ENCODE assay signal across 9 cellular contexts in the genomic region with DNA sequence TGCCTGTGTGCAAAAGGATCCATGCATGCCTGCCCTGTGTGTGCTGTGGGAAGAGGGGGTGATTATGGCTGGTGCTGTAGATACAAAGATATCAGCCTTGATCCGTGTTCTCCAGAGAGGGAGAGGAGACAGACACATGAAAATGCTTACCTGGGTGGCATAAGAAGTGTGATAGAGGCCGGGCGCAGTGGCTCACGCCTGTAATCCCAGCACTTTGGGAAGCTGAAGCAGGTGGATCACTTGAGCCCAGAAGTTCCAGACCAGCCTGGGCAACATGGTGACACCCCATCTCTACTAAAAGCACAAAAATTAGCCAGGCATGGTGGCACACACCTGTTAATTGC. TPM values are rescaled to one million over a fixed set of nuclear protein-coding genes. Genes with fewer than 3 reads are reported as not detected.
DNase-seq lines count a peak whose midpoint lies in the region; ATAC-seq, FAIRE-seq and TF ChIP-seq lines count a peak whose summit lies in the region.
"Not testable (repeated sequence)": the region's sequence is repeated elsewhere in the genome, so short reads cannot be mapped to it uniquely, and the experiment has no call there.
"Had no signal": no experiment of that assay in that cellular context is flagged by ENCODE, and none has a peak within 500 bp of the region (broad histone marks: within the 10 kb centered on the region; RNA-seq: fewer than 3 reads in every experiment).

No MANE protein-coding gene starts in this region.

- H3K9me3 Mint-ChIP-seq in activated CD4-positive, alpha-beta memory T cell treated with anti-CD3 and anti-CD28 coated beads, Interleukin-2, amount 10 ng/mL, durations not matched to agents 7 days and 5 days; endothelial cell (ENCODE audit: unreplicated experiment): not testable (repeated sequence)

- H3K9ac ChIP-seq in KMS-11, result peak overlapping the region; percentile 31; the same call in 1 of the 2 replicates
- H3K9ac ChIP-seq in HepG2 (ENCODE audit: insufficient read depth, low read depth, low read length); stomach smooth muscle (ENCODE audit: low read length in 2 of 2): not testable (repeated sequence)

- not testable (repeated sequence) for FAIRE-seq in HepG2 (lab: Jason Lieb, UNC)

- H3K4me2 ChIP-seq in KMS-11, result peak overlapping the region; percentile 56
- H3K4me2 ChIP-seq in HepG2 (ENCODE audit: low read depth, low read length), result peak overlapping the region; percentile 6; the same call in 1 of the 2 replicates

- H4K20me1 ChIP-seq in KMS-11 (ENCODE audit: insufficient read depth); HepG2 (ENCODE audit: insufficient read depth, low read length): not testable (repeated sequence)

- not testable (repeated sequence) for TF ChIP-seq EP300 in HepG2 (IDR thresholded peaks at IDR 0.05; ENCODE audit: low read depth in 2 of 2, low read length in 2 of 2); HepG2 (CRISPR knock-in tag; IDR thresholded peaks at IDR 0.05; ENCODE audit: borderline replicate concordance)

- not testable (repeated sequence) for H3K9me3 ChIP-seq in HepG2 (ENCODE audit: low read length); neutrophil; stomach smooth muscle (ENCODE audit: control insufficient read depth in 2 of 2, low read length in 2 of 2)

- not testable (repeated sequence) for BruUV-seq in HepG2 (replicated peaks; lab: Mats Ljungman, UMichigan)

- peak overlapping the region; percentile 99 for H3K27ac ChIP-seq in ACC112 (ENCODE audit: low read depth, low read length)
- peak overlapping the region; percentile 90 for H3K27ac ChIP-seq in KMS-11
- peak overlapping the region; percentile 52 for H3K27ac ChIP-seq in angular gyrus (ENCODE audit: low read depth, low read length)
- H3K27ac ChIP-seq in HepG2 (ENCODE audit: extremely low read length, insufficient read depth, low read length), result not testable (repeated sequence)
- H3K27ac ChIP-seq in neutrophil, result peak overlapping the region; percentile 100
- H3K27ac ChIP-seq in stomach smooth muscle (ENCODE audit: low read length), result peak overlapping the region; percentile 98

- intact Hi-C loops in HepG2 (cut with micrococcal nuclease; ENCODE audit: unreplicated experiment), result not testable (repeated sequence)

- H3K79me2 ChIP-seq in ACC112 (ENCODE audit: control insufficient read depth, insufficient read depth, low read length, unreplicated experiment) (peaks cover 29% of the 10 kb centered on the region), HepG2 (ENCODE audit: insufficient read depth, low read length) (peaks cover 11% of the 10 kb centered on the region)
- not testable (repeated sequence) for H3K79me2 ChIP-seq in KMS-11 (ENCODE audit: insufficient read depth, low read depth)

- not testable (repeated sequence) for H3K27me3 ChIP-seq in ACC112 (ENCODE audit: insufficient read depth, low read length); KMS-11 (ENCODE audit: insufficient read depth, low read depth); HepG2 (ENCODE audit: control insufficient read depth in 1 of 2, insufficient read depth in 2 of 2, low read length in 2 of 2); neutrophil; stomach smooth muscle (ENCODE audit: control insufficient read depth in 1 of 2, insufficient read depth in 2 of 2, low read length in 2 of 2)

- in situ Hi-C loops in HepG2 (cut with HindIII; ENCODE audit: extremely low pct_ligation_motif_present, low pct_unique_long_range_greater_than_20kb), result not testable (repeated sequence)

- H3K27ac Mint-ChIP-seq in activated CD4-positive, alpha-beta memory T cell treated with anti-CD3 and anti-CD28 coated beads, Interleukin-2, amount 10 ng/mL, durations not matched to agents 7 days and 5 days, result peak overlapping the region; percentile 98
- H3K27ac Mint-ChIP-seq in endothelial cell (ENCODE audit: unreplicated experiment), result peak overlapping the region; percentile 48

- not testable (repeated sequence) for H3K27me3 Mint-ChIP-seq in activated CD4-positive, alpha-beta memory T cell treated with anti-CD3 and anti-CD28 coated beads, Interleukin-2, amount 10 ng/mL, durations not matched to agents 7 days and 5 days
- peaks cover 41% of the 10 kb centered on the region for H3K27me3 Mint-ChIP-seq in endothelial cell (ENCODE audit: unreplicated experiment)

- H3K36me3 Mint-ChIP-seq in activated CD4-positive, alpha-beta memory T cell treated with anti-CD3 and anti-CD28 coated beads, Interleukin-2, amount 10 ng/mL, durations not matched to agents 7 days and 5 days (ENCODE audit: low read depth), result peaks cover 43% of the 10 kb centered on the region
- peaks cover 31% of the 10 kb centered on the region for H3K36me3 Mint-ChIP-seq in endothelial cell (ENCODE audit: low read depth, unreplicated experiment)

- TF ChIP-seq RAD21 in HepG2 (CRISPR knock-in tag; IDR thresholded peaks at IDR 0.05), result not testable (repeated sequence)

- 95% methylated on average over 4 of the region's 4 CpGs for WGBS in HepG2 (ENCODE audit: low lambda C conversion rate)

- TF ChIP-seq POLR2A in HepG2 (IDR thresholded peaks at IDR 0.05; ENCODE audit: insufficient read depth in 1 of 2, low read depth in 2 of 2, low read length in 2 of 2), result not testable (repeated sequence)

- TF ChIP-seq CTCF in KMS-11 (conservative IDR thresholded peaks at IDR 0.05; ENCODE audit: low read depth, low read length); endothelial cell (IDR thresholded peaks at IDR 0.05; ENCODE audit: unreplicated experiment); HepG2 (CRISPR knock-in tag; IDR thresholded peaks at IDR 0.05); neutrophil (IDR thresholded peaks at IDR 0.05): not testable (repeated sequence)

- DNase-seq in activated CD4-positive, alpha-beta memory T cell treated with anti-CD3 and anti-CD28 coated beads, Interleukin-2, amount 10 ng/mL, durations not matched to agents 7 days and 5 days; endothelial cell (ENCODE audit: low spot score); HepG2 (ENCODE audit: low spot score): not testable (repeated sequence)

- POLR2A ChIA-PET in activated CD4-positive, alpha-beta memory T cell treated with anti-CD3 and anti-CD28 coated beads, Interleukin-2, amount 10 ng/mL, durations not matched to agents 7 days and 5 days (lab: Charles Lee), result interaction anchor here (1.0 to 16.4 kb wide), 9 partner anchors 9 to 179 kb away, joined by 3 to 960 read pairs (median 87); a partner anchor contains a TSS
- POLR2A ChIA-PET in HepG2 (lab: Yijun Ruan, JAX), result interaction anchor here (6.1 to 12.9 kb wide), 2 partner anchors 11 to 12 kb away, joined by 237 to 570 read pairs; a partner anchor contains a TSS

- H3K4me3 ChIP-seq in ACC112 (ENCODE audit: low read depth, low read length); KMS-11 (IDR thresholded peaks at IDR 0.05; ENCODE audit: insufficient read depth, low read depth, low read length); HepG2 (replicated peaks in 1 of 3; ENCODE audit: insufficient read depth in 1 of 3, low read depth in 2 of 3, low read length in 3 of 3); stomach smooth muscle (ENCODE audit: low read length in 2 of 2): not testable (repeated sequence)
- peak overlapping the region; percentile 11 to 56 for H3K4me3 ChIP-seq in neutrophil (ENCODE audit: low read depth in 1 of 2, low read length in 1 of 2)

- H2AFZ ChIP-seq in ACC112 (ENCODE audit: low read length, unreplicated experiment); HepG2 (ENCODE audit: low read length): not testable (repeated sequence)
- peak overlapping the region; percentile 21; the same call in 1 of the 2 replicates for H2AFZ ChIP-seq in KMS-11 (ENCODE audit: low read depth)

- H3K4me1 Mint-ChIP-seq in activated CD4-positive, alpha-beta memory T cell treated with anti-CD3 and anti-CD28 coated beads, Interleukin-2, amount 10 ng/mL, durations not matched to agents 7 days and 5 days, result peaks cover 79% of the 10 kb centered on the region
- peaks cover 60% of the 10 kb centered on the region for H3K4me1 Mint-ChIP-seq in endothelial cell (ENCODE audit: unreplicated experiment)

- H3K36me3 ChIP-seq in ACC112 (ENCODE audit: insufficient read depth, low read length) (peaks cover 12% of the 10 kb centered on the region; the same call in 1 of the 2 replicates), neutrophil (peaks cover 15% of the 10 kb centered on the region)
- not testable (repeated sequence) for H3K36me3 ChIP-seq in KMS-11 (ENCODE audit: insufficient read depth); HepG2 (replicated peaks in 1 of 2; ENCODE audit: control insufficient read depth in 1 of 2, insufficient read depth in 2 of 2, low read length in 2 of 2); stomach smooth muscle (ENCODE audit: control insufficient read depth in 2 of 2, insufficient read depth in 2 of 2, low read length in 2 of 2)

- ATAC-seq in HepG2, result not testable (repeated sequence)

- peaks cover 68% of the 10 kb centered on the region for H3K4me1 ChIP-seq in ACC112 (ENCODE audit: control insufficient read depth, insufficient read depth, low read length, unreplicated experiment)
- H3K4me1 ChIP-seq in KMS-11 (ENCODE audit: low read depth, poor library complexity, severe bottlenecking), result peaks cover 63% of the 10 kb centered on the region
- peaks cover 75% of the 10 kb centered on the region for H3K4me1 ChIP-seq in HepG2 (ENCODE audit: insufficient read depth, low read length)
- peaks cover 61 to 74% of the 10 kb centered on the region in 2 experiments for H3K4me1 ChIP-seq in neutrophil (ENCODE audit: control insufficient read depth in 1 of 2, insufficient read depth in 1 of 2, low read depth in 1 of 2, low read length in 1 of 2)
- peaks cover 66% of the 10 kb centered on the region for H3K4me1 ChIP-seq in stomach smooth muscle (ENCODE audit: control insufficient read depth, insufficient read depth, low read length)

- CTCF ChIA-PET in activated CD4-positive, alpha-beta memory T cell treated with anti-CD3 and anti-CD28 coated beads, Interleukin-2, amount 10 ng/mL, durations not matched to agents 7 days and 5 days (lab: Charles Lee), result interaction anchor here (0.7 to 7.3 kb wide), 3 partner anchors 9 to 16 kb away, joined by 3 to 66 read pairs (median 61); a partner anchor contains a TSS
- CTCF ChIA-PET in HepG2 (lab: Yijun Ruan, JAX; ENCODE audit: low intra/inter-chr PET ratio, low total read pairs), result interaction anchor here (1.0 kb wide), 1 partner anchor 11 kb away, joined by 3 read pairs; a partner anchor contains a TSS

- H3K4me3 Mint-ChIP-seq in activated CD4-positive, alpha-beta memory T cell treated with anti-CD3 and anti-CD28 coated beads, Interleukin-2, amount 10 ng/mL, durations not matched to agents 7 days and 5 days; endothelial cell (ENCODE audit: unreplicated experiment): not testable (repeated sequence)

RNA-seq across cellular contexts. Expression of a gene that starts 2.4 kb away (rescaled TPM):
- total RNA-seq in activated CD4-positive, alpha-beta memory T cell treated with anti-CD3 and anti-CD28 coated beads, Interleukin-2, amount 10 ng/mL, durations not matched to agents 7 days and 5 days, result 1 to 10 TPM; 8.4 to 8.7 TPM
- total RNA-seq in endothelial cell (ENCODE audit: unreplicated experiment), result 10.4 TPM
- total RNA-seq in HepG2 (2016; rRNA removed; fragmentation: Illumina TruSeq; extraction: Trizol), result 1.0 and 2.7 TPM in 2 replicates
- 0.51 and 0.97 TPM in 2 replicates for total RNA-seq in HepG2 (2016; cell fraction: cytosol; rRNA removed; fragmentation: Illumina TruSeq; extraction: Trizol; ENCODE audit: low read depth)
- total RNA-seq in HepG2 (2016; cell fraction: insoluble cytoplasmic fraction; rRNA removed; fragmentation: Illumina TruSeq; extraction: Trizol), result 0.62 and 3.0 TPM in 2 replicates
- total RNA-seq in HepG2 (2016; cell fraction: membrane; rRNA removed; fragmentation: Illumina TruSeq; extraction: Trizol), result 0.87 and 1.1 TPM in 2 replicates
- 3.1 and 5.3 TPM in 2 replicates for total RNA-seq in HepG2 (2016; cell fraction: nucleus; rRNA removed; fragmentation: Illumina TruSeq; extraction: Trizol)
- 6.7 and 8.8 TPM in 2 replicates for polyA plus RNA-seq in HepG2 (2011; rRNA removed)
- 1.8 and 2.0 TPM in 2 replicates for polyA plus RNA-seq in HepG2 (2011; cell fraction: cytosol; rRNA removed)
- polyA plus RNA-seq in HepG2 (2011; cell fraction: nucleus; rRNA removed), result 38.3 and 42.2 TPM in 2 replicates
- polyA plus RNA-seq in HepG2 (2012), result 2.6 and 2.7 TPM in 2 replicates
- polyA plus RNA-seq in HepG2 (2016; cell fraction: cytosol; fragmentation: Illumina TruSeq; extraction: Trizol; ENCODE audit: low read depth), result 0.37 and 0.49 TPM in 2 replicates
- polyA plus RNA-seq in HepG2 (2016; cell fraction: insoluble cytoplasmic fraction; fragmentation: Illumina TruSeq; extraction: Trizol; ENCODE audit: low read depth), result 0.70 and 1.9 TPM in 2 replicates
- 0.30 and 0.79 TPM in 2 replicates for polyA plus RNA-seq in HepG2 (2016; cell fraction: membrane; fragmentation: Illumina TruSeq; extraction: Trizol; ENCODE audit: low read depth)
- 10.8 and 15.7 TPM in 2 replicates for polyA plus RNA-seq in HepG2 (2016; cell fraction: nucleus; fragmentation: Illumina TruSeq; extraction: Trizol; ENCODE audit: insufficient read depth, low read depth)
- polyA minus RNA-seq in HepG2 (2011; rRNA and poly(A)+ RNA removed; ENCODE audit: low replicate concordance), result 1.2 and 11.3 TPM in 2 replicates
- 1.8 and 2.0 TPM in 2 replicates for polyA minus RNA-seq in HepG2 (2011; cell fraction: cytosol; rRNA and poly(A)+ RNA removed)
- 12.0 and 16.5 TPM in 2 replicates for polyA minus RNA-seq in HepG2 (2011; cell fraction: nucleus; rRNA and poly(A)+ RNA removed)

RNA-seq across cellular contexts. Expression of a gene that starts 3.6 kb away (rescaled TPM):
- 1 to 10 TPM; 1.9 to 2.2 TPM for total RNA-seq in activated CD4-positive, alpha-beta memory T cell treated with anti-CD3 and anti-CD28 coated beads, Interleukin-2, amount 10 ng/mL, durations not matched to agents 7 days and 5 days
- total RNA-seq in endothelial cell (ENCODE audit: unreplicated experiment), result 1.4 TPM
- 0.77 TPM in 1 of 2 replicates, not detected in the other for total RNA-seq in HepG2 (2016; rRNA removed; fragmentation: Illumina TruSeq; extraction: Trizol)
- 0.91 and 2.1 TPM in 2 replicates for total RNA-seq in HepG2 (2016; cell fraction: cytosol; rRNA removed; fragmentation: Illumina TruSeq; extraction: Trizol; ENCODE audit: low read depth)
- 0.93 TPM in 1 of 2 replicates, not detected in the other for total RNA-seq in HepG2 (2016; cell fraction: insoluble cytoplasmic fraction; rRNA removed; fragmentation: Illumina TruSeq; extraction: Trizol)
- 2.0 and 2.1 TPM in 2 replicates for total RNA-seq in HepG2 (2016; cell fraction: membrane; rRNA removed; fragmentation: Illumina TruSeq; extraction: Trizol)
- 0.91 and 2.1 TPM in 2 replicates for total RNA-seq in HepG2 (2016; cell fraction: nucleus; rRNA removed; fragmentation: Illumina TruSeq; extraction: Trizol)
- not detected in 2 replicates for polyA plus RNA-seq in HepG2 (2011; rRNA removed)
- polyA plus RNA-seq in HepG2 (2011; cell fraction: cytosol; rRNA removed), result 0.25 TPM in 1 of 2 replicates, not detected in the other
- 0.55 and 1.4 TPM in 2 replicates for polyA plus RNA-seq in HepG2 (2011; cell fraction: nucleus; rRNA removed)
- not detected in 2 replicates for polyA plus RNA-seq in HepG2 (2012)
- polyA plus RNA-seq in HepG2 (2016; cell fraction: cytosol; fragmentation: Illumina TruSeq; extraction: Trizol; ENCODE audit: low read depth), result not detected in 2 replicates
- polyA plus RNA-seq in HepG2 (2016; cell fraction: insoluble cytoplasmic fraction; fragmentation: Illumina TruSeq; extraction: Trizol; ENCODE audit: low read depth), result not detected in 2 replicates
- not detected in 2 replicates for polyA plus RNA-seq in HepG2 (2016; cell fraction: membrane; fragmentation: Illumina TruSeq; extraction: Trizol; ENCODE audit: low read depth)
- polyA plus RNA-seq in HepG2 (2016; cell fraction: nucleus; fragmentation: Illumina TruSeq; extraction: Trizol; ENCODE audit: insufficient read depth, low read depth), result not detected in 2 replicates
- polyA minus RNA-seq in HepG2 (2011; rRNA and poly(A)+ RNA removed; ENCODE audit: low replicate concordance), result 3.7 TPM in 1 of 2 replicates, not detected in the other
- polyA minus RNA-seq in HepG2 (2011; cell fraction: cytosol; rRNA and poly(A)+ RNA removed), result 0.88 TPM in 1 of 2 replicates, not detected in the other
- 3.4 and 10.9 TPM in 2 replicates for polyA minus RNA-seq in HepG2 (2011; cell fraction: nucleus; rRNA and poly(A)+ RNA removed)

RNA-seq across cellular contexts. Expression of a gene that starts 10.6 kb away (rescaled TPM):
- total RNA-seq in activated CD4-positive, alpha-beta memory T cell treated with anti-CD3 and anti-CD28 coated beads, Interleukin-2, amount 10 ng/mL, durations not matched to agents 7 days and 5 days, result 10 to 100 TPM; 62.8 to 63.5 TPM
- total RNA-seq in endothelial cell (ENCODE audit: unreplicated experiment) (17.2 TPM), HepG2 (2016; rRNA removed; fragmentation: Illumina TruSeq; extraction: Trizol) (4.5 and 9.8 TPM in 2 replicates)
- total RNA-seq in HepG2 (2016; cell fraction: cytosol; rRNA removed; fragmentation: Illumina TruSeq; extraction: Trizol; ENCODE audit: low read depth), result 10.4 and 10.6 TPM in 2 replicates
- 3.0 and 11.4 TPM in 2 replicates for total RNA-seq in HepG2 (2016; cell fraction: insoluble cytoplasmic fraction; rRNA removed; fragmentation: Illumina TruSeq; extraction: Trizol)
- total RNA-seq in HepG2 (2016; cell fraction: membrane; rRNA removed; fragmentation: Illumina TruSeq; extraction: Trizol), result 7.7 and 8.3 TPM in 2 replicates
- total RNA-seq in HepG2 (2016; cell fraction: nucleus; rRNA removed; fragmentation: Illumina TruSeq; extraction: Trizol), result 14.5 and 18.3 TPM in 2 replicates
- 16.9 and 23.4 TPM in 2 replicates for polyA plus RNA-seq in HepG2 (2011; rRNA removed)
- polyA plus RNA-seq in HepG2 (2011; cell fraction: cytosol; rRNA removed), result 7.7 and 8.3 TPM in 2 replicates
- 101 and 106 TPM in 2 replicates for polyA plus RNA-seq in HepG2 (2011; cell fraction: nucleus; rRNA removed)
- polyA plus RNA-seq in HepG2 (2012), result 4.3 and 8.5 TPM in 2 replicates
- polyA plus RNA-seq in HepG2 (2016; cell fraction: cytosol; fragmentation: Illumina TruSeq; extraction: Trizol; ENCODE audit: low read depth), result 2.2 and 2.4 TPM in 2 replicates
- polyA plus RNA-seq in HepG2 (2016; cell fraction: insoluble cytoplasmic fraction; fragmentation: Illumina TruSeq; extraction: Trizol; ENCODE audit: low read depth), result 5.2 and 6.6 TPM in 2 replicates
- 3.1 and 3.6 TPM in 2 replicates for polyA plus RNA-seq in HepG2 (2016; cell fraction: membrane; fragmentation: Illumina TruSeq; extraction: Trizol; ENCODE audit: low read depth)
- 41.8 and 43.4 TPM in 2 replicates for polyA plus RNA-seq in HepG2 (2016; cell fraction: nucleus; fragmentation: Illumina TruSeq; extraction: Trizol; ENCODE audit: insufficient read depth, low read depth)
- polyA minus RNA-seq in HepG2 (2011; rRNA and poly(A)+ RNA removed; ENCODE audit: low replicate concordance), result 10.1 and 27.4 TPM in 2 replicates
- 5.1 and 11.4 TPM in 2 replicates for polyA minus RNA-seq in HepG2 (2011; cell fraction: cytosol; rRNA and poly(A)+ RNA removed)
- polyA minus RNA-seq in HepG2 (2011; cell fraction: nucleus; rRNA and poly(A)+ RNA removed), result 37.5 and 48.6 TPM in 2 replicates

RNA-seq across cellular contexts. Expression of a gene that starts 22.8 kb away (rescaled TPM):
- 1 to 10 TPM; 1.0 to 1.3 TPM for total RNA-seq in activated CD4-positive, alpha-beta memory T cell treated with anti-CD3 and anti-CD28 coated beads, Interleukin-2, amount 10 ng/mL, durations not matched to agents 7 days and 5 days
- 0.18 TPM for total RNA-seq in endothelial cell (ENCODE audit: unreplicated experiment)
- 1.4 TPM in 2 replicates for total RNA-seq in HepG2 (2016; rRNA removed; fragmentation: Illumina TruSeq; extraction: Trizol)
- 0.40 and 0.62 TPM in 2 replicates for total RNA-seq in HepG2 (2016; cell fraction: cytosol; rRNA removed; fragmentation: Illumina TruSeq; extraction: Trizol; ENCODE audit: low read depth)
- total RNA-seq in HepG2 (2016; cell fraction: insoluble cytoplasmic fraction; rRNA removed; fragmentation: Illumina TruSeq; extraction: Trizol), result 1.4 and 1.5 TPM in 2 replicates
- total RNA-seq in HepG2 (2016; cell fraction: membrane; rRNA removed; fragmentation: Illumina TruSeq; extraction: Trizol), result 1.0 TPM in 2 replicates
- 0.63 and 1.2 TPM in 2 replicates for total RNA-seq in HepG2 (2016; cell fraction: nucleus; rRNA removed; fragmentation: Illumina TruSeq; extraction: Trizol)
- 0.71 and 0.77 TPM in 2 replicates for polyA plus RNA-seq in HepG2 (2011; rRNA removed)
- polyA plus RNA-seq in HepG2 (2011; cell fraction: cytosol; rRNA removed), result 0.91 and 1.0 TPM in 2 replicates
- 0.93 and 1.1 TPM in 2 replicates for polyA plus RNA-seq in HepG2 (2011; cell fraction: nucleus; rRNA removed)
- 1.1 and 1.4 TPM in 2 replicates for polyA plus RNA-seq in HepG2 (2012)
- polyA plus RNA-seq in HepG2 (2016; cell fraction: cytosol; fragmentation: Illumina TruSeq; extraction: Trizol; ENCODE audit: low read depth), result 0.60 and 0.74 TPM in 2 replicates
- polyA plus RNA-seq in HepG2 (2016; cell fraction: insoluble cytoplasmic fraction; fragmentation: Illumina TruSeq; extraction: Trizol; ENCODE audit: low read depth), result 2.0 TPM in 2 replicates
- polyA plus RNA-seq in HepG2 (2016; cell fraction: membrane; fragmentation: Illumina TruSeq; extraction: Trizol; ENCODE audit: low read depth), result 0.73 and 0.86 TPM in 2 replicates
- polyA plus RNA-seq in HepG2 (2016; cell fraction: nucleus; fragmentation: Illumina TruSeq; extraction: Trizol; ENCODE audit: insufficient read depth, low read depth), result 1.5 and 1.8 TPM in 2 replicates
- 0.26 and 0.35 TPM in 2 replicates for polyA minus RNA-seq in HepG2 (2011; rRNA and poly(A)+ RNA removed; ENCODE audit: low replicate concordance)
- polyA minus RNA-seq in HepG2 (2011; cell fraction: cytosol; rRNA and poly(A)+ RNA removed), result 0.59 and 0.62 TPM in 2 replicates
- polyA minus RNA-seq in HepG2 (2011; cell fraction: nucleus; rRNA and poly(A)+ RNA removed), result 0.25 and 0.52 TPM in 2 replicates
- total RNA-seq: RPMI7951 had no signal

RNA-seq across cellular contexts. Expression of a gene that starts 32.3 kb away (rescaled TPM):
- 1 to 10 TPM in 1 of 2 experiments, under 1 TPM in 1; 0.58 to 1.0 TPM for total RNA-seq in activated CD4-positive, alpha-beta memory T cell treated with anti-CD3 and anti-CD28 coated beads, Interleukin-2, amount 10 ng/mL, durations not matched to agents 7 days and 5 days
- total RNA-seq in endothelial cell (ENCODE audit: unreplicated experiment) (0.51 TPM), HepG2 (2016; rRNA removed; fragmentation: Illumina TruSeq; extraction: Trizol) (0.18 and 0.60 TPM in 2 replicates)
- 1.0 and 1.3 TPM in 2 replicates for total RNA-seq in HepG2 (2016; cell fraction: cytosol; rRNA removed; fragmentation: Illumina TruSeq; extraction: Trizol; ENCODE audit: low read depth)
- 0.36 and 0.52 TPM in 2 replicates for total RNA-seq in HepG2 (2016; cell fraction: insoluble cytoplasmic fraction; rRNA removed; fragmentation: Illumina TruSeq; extraction: Trizol)
- total RNA-seq in HepG2 (2016; cell fraction: membrane; rRNA removed; fragmentation: Illumina TruSeq; extraction: Trizol), result 0.45 and 0.46 TPM in 2 replicates
- total RNA-seq in HepG2 (2016; cell fraction: nucleus; rRNA removed; fragmentation: Illumina TruSeq; extraction: Trizol), result 1.3 and 2.2 TPM in 2 replicates
- 1.5 and 1.7 TPM in 2 replicates for polyA plus RNA-seq in HepG2 (2011; rRNA removed)
- polyA plus RNA-seq in HepG2 (2011; cell fraction: cytosol; rRNA removed), result 0.90 and 1.3 TPM in 2 replicates
- polyA plus RNA-seq in HepG2 (2011; cell fraction: nucleus; rRNA removed), result 5.9 and 6.6 TPM in 2 replicates
- polyA plus RNA-seq in HepG2 (2012), result 1.0 and 1.1 TPM in 2 replicates
- 0.27 and 0.43 TPM in 2 replicates for polyA plus RNA-seq in HepG2 (2016; cell fraction: cytosol; fragmentation: Illumina TruSeq; extraction: Trizol; ENCODE audit: low read depth)
- 0.28 and 0.33 TPM in 2 replicates for polyA plus RNA-seq in HepG2 (2016; cell fraction: insoluble cytoplasmic fraction; fragmentation: Illumina TruSeq; extraction: Trizol; ENCODE audit: low read depth)
- 0.42 and 0.57 TPM in 2 replicates for polyA plus RNA-seq in HepG2 (2016; cell fraction: membrane; fragmentation: Illumina TruSeq; extraction: Trizol; ENCODE audit: low read depth)
- polyA plus RNA-seq in HepG2 (2016; cell fraction: nucleus; fragmentation: Illumina TruSeq; extraction: Trizol; ENCODE audit: insufficient read depth, low read depth), result 2.9 and 3.2 TPM in 2 replicates
- 0.26 and 1.5 TPM in 2 replicates for polyA minus RNA-seq in HepG2 (2011; rRNA and poly(A)+ RNA removed; ENCODE audit: low replicate concordance)
- 2.2 and 2.5 TPM in 2 replicates for polyA minus RNA-seq in HepG2 (2011; cell fraction: cytosol; rRNA and poly(A)+ RNA removed)
- 1.2 and 1.3 TPM in 2 replicates for polyA minus RNA-seq in HepG2 (2011; cell fraction: nucleus; rRNA and poly(A)+ RNA removed)
